9 cellular contexts compared by ENCODE assay signal in the genomic region with DNA sequence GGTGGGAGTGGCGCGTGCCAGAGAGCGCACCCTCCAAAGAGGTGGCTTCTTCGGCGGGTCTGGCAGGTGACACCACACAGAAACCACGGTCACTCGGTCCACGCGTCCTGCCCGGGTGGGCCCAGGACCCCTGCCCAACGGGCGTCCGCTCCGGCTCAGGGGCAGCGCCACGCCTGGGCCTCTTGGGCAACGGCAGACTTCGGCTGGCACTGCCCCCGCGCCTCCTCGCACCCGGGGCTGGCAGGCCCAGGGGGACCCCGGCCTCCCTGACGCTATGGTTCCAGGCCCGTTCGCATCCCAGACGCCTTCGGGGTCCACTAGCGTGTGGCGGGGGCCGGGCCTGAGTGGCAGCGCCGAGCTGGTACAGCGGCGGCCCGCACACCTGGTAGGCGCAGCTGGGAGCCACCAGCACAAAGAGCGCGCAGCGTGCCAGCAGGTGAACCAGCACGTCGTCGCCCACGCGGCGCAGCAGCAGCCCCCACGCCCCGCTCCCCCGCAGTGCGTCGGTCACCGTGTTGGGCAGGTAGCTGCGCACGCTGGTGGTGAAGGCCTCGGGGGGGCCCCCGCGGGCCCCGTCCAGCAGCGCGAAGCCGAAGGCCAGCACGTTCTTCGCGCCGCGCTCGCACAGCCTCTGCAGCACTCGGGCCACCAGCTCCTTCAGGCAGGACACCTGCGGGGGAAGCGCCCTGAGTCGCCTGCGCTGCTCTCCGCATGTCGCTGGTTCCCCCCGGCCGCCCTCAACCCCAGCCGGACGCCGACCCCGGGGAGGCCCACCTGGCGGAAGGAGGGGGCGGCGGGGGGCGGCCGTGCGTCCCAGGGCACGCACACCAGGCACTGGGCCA. TPM values are rescaled to one million over a fixed set of nuclear protein-coding genes. Genes with fewer than 3 reads are reported as not detected.
A peak's percentile ranks its signal among the peaks of the same experiment; 100 is the strongest.
DNase-seq lines count a peak whose midpoint lies in the region; ATAC-seq, FAIRE-seq and TF ChIP-seq lines count a peak whose summit lies in the region.
"Had no signal": no experiment of that assay in that cellular context is flagged by ENCODE, and none has a peak within 500 bp of the region (broad histone marks: within the 10 kb centered on the region; RNA-seq: fewer than 3 reads in every experiment).

No MANE protein-coding gene starts in this region.

- DNase-seq in DND-41: no peak
- DNase-seq in HEK293T (ENCODE audit: extremely low spot score): no peak
- no peak for DNase-seq in naive thymus-derived CD4-positive, alpha-beta T cell
- DNase-seq in GM23248: no peak
- DNase-seq in D721Med (ENCODE audit: insufficient read length, low spot score): no peak
- DNase-seq in NCI-H1436 (lab: John Stamatoyannopoulos, UW): no peak

- H4K20me1 ChIP-seq in DND-41 (ENCODE audit: insufficient read depth, low read length) (no peaks in the 10 kb centered on the region), GM23248 (ENCODE audit: insufficient read depth) (no peaks in the 10 kb centered on the region)

- no peaks in the 10 kb centered on the region for H3K9me3 Mint-ChIP-seq in activated T-helper 17 cell treated with anti-CD3 and anti-CD28 coated beads, Interleukin-2, amount 50 U/mL, for 72 hours
- no peaks in the 10 kb centered on the region for H3K9me3 Mint-ChIP-seq in naive thymus-derived CD4-positive, alpha-beta T cell

- no peak overlapping the region for H3K27ac Mint-ChIP-seq in activated T-helper 17 cell treated with anti-CD3 and anti-CD28 coated beads, Interleukin-2, amount 50 U/mL, for 72 hours
- H3K27ac Mint-ChIP-seq in naive thymus-derived CD4-positive, alpha-beta T cell: no peak overlapping the region

- H2AFZ ChIP-seq in DND-41 (ENCODE audit: low read depth, low read length) (no peak overlapping the region), GM23248 (no peak overlapping the region)

- H3K27ac ChIP-seq in DND-41 (ENCODE audit: low read length): no peak overlapping the region; the same call in 1 of the 2 replicates
- no peak overlapping the region for H3K27ac ChIP-seq in naive thymus-derived CD4-positive, alpha-beta T cell (ENCODE audit: low read depth, low read length)
- H3K27ac ChIP-seq in GM23248: no peak overlapping the region

- peaks cover 18% of the 10 kb centered on the region; the same call in 1 of the 2 replicates for H3K79me2 ChIP-seq in DND-41 (ENCODE audit: insufficient read depth, low read length)
- no peaks in the 10 kb centered on the region for H3K79me2 ChIP-seq in GM23248 (ENCODE audit: insufficient read depth)

- H3K4me3 ChIP-seq in DND-41 (ENCODE audit: low read depth in 1 of 2, low read length in 2 of 2): peak overlapping the region in 1 of 2 experiments; percentile 52; a peak in 2 of 4 replicates
- H3K4me3 ChIP-seq in naive thymus-derived CD4-positive, alpha-beta T cell (ENCODE audit: low read length): no peak overlapping the region
- no peak overlapping the region for H3K4me3 ChIP-seq in GM23248

- intact Hi-C loops in naive thymus-derived CD4-positive, alpha-beta T cell (cut with micrococcal nuclease): loop anchor here (2.0 kb wide), 2 partner anchors 39 to 51 kb away; a partner anchor contains a TSS

- no peaks in the 10 kb centered on the region for H3K27me3 Mint-ChIP-seq in activated T-helper 17 cell treated with anti-CD3 and anti-CD28 coated beads, Interleukin-2, amount 50 U/mL, for 72 hours
- peaks cover 0 to 4% (median 0%) of the 10 kb centered on the region in 5 donors for H3K27me3 Mint-ChIP-seq in naive thymus-derived CD4-positive, alpha-beta T cell

- H3K9me2 ChIP-seq in GM23248 (ENCODE audit: insufficient read depth): no peaks in the 10 kb centered on the region

- WGBS in GM23248 (ENCODE audit: low coverage in 1 of 2, low lambda C conversion rate in 2 of 2, missing lambda C conversion rate in 2 of 2), 2 experiments: 40 to 51% methylated on average over 62 to 84 of the region's 87 CpGs

- H3K9me3 ChIP-seq in DND-41 (ENCODE audit: insufficient read depth, low read length, severe bottlenecking) (no peaks in the 10 kb centered on the region), GM23248 (ENCODE audit: low read depth) (no peaks in the 10 kb centered on the region)
- H3K9me3 ChIP-seq in naive thymus-derived CD4-positive, alpha-beta T cell (ENCODE audit: control insufficient read depth in 2 of 3, low read length in 3 of 3): no peaks in the 10 kb centered on the region

- H3K36me3 ChIP-seq in DND-41 (ENCODE audit: insufficient read depth, low read length) (no peaks in the 10 kb centered on the region), GM23248 (ENCODE audit: low read depth) (no peaks in the 10 kb centered on the region)
- H3K36me3 ChIP-seq in naive thymus-derived CD4-positive, alpha-beta T cell (ENCODE audit: control insufficient read depth in 2 of 3, insufficient read depth in 3 of 3, low read length in 3 of 3): no peaks in the 10 kb centered on the region

- POLR2A ChIA-PET in HEK293T (lab: Yijun Ruan, JAX): no interaction called here
- POLR2A ChIA-PET in naive thymus-derived CD4-positive, alpha-beta T cell (lab: Charles Lee): interaction anchor here (0.8 to 3.2 kb wide), 6 partner anchors 15 to 92 kb away, joined by 3 to 31 read pairs (median 4); a partner anchor contains a TSS

- H3K36me3 Mint-ChIP-seq in activated T-helper 17 cell treated with anti-CD3 and anti-CD28 coated beads, Interleukin-2, amount 50 U/mL, for 72 hours (ENCODE audit: low read depth): no peaks in the 10 kb centered on the region
- H3K36me3 Mint-ChIP-seq in naive thymus-derived CD4-positive, alpha-beta T cell: no peaks in the 10 kb centered on the region

- TF ChIP-seq CTCF in DND-41 (IDR thresholded peaks at IDR 0.05; ENCODE audit: borderline replicate concordance, extremely low read depth, low read length, poor library complexity, severe bottlenecking): no peak
- no peak for TF ChIP-seq CTCF in D721Med (IDR thresholded peaks at IDR 0.05; ENCODE audit: insufficient read depth, missing control alignments)

- H3K9ac ChIP-seq in DND-41 (ENCODE audit: low read depth, low read length) (peak overlapping the region; percentile 49), GM23248 (no peak overlapping the region)

- H3K4me1 ChIP-seq in DND-41 (ENCODE audit: insufficient read depth, low read length) (peaks cover 34% of the 10 kb centered on the region), GM23248 (ENCODE audit: insufficient read depth) (no peaks in the 10 kb centered on the region)
- peaks cover 0 to 11% of the 10 kb centered on the region in 2 donors for H3K4me1 ChIP-seq in naive thymus-derived CD4-positive, alpha-beta T cell (ENCODE audit: control insufficient read depth in 2 of 2, insufficient read depth in 2 of 2, low read length in 2 of 2)

- ATAC-seq in DND-41 (ENCODE audit: insufficient read depth, low read depth): no peak
- ATAC-seq in activated T-helper 17 cell treated with anti-CD3 and anti-CD28 coated beads, Interleukin-2, amount 50 U/mL, for 72 hours (replicated peaks): peak; percentile 48
- ATAC-seq in naive thymus-derived CD4-positive, alpha-beta T cell: no peak
- no peak for ATAC-seq in GM19397 (IDR thresholded peaks at IDR 0.05; ENCODE audit: unreplicated experiment)

- FAIRE-seq in D721Med (lab: Jason Lieb, UNC): no peak
- FAIRE-seq: endometrium had no signal

- CTCF ChIA-PET in HEK293T (lab: Yijun Ruan, JAX): no interaction called here
- CTCF ChIA-PET in naive thymus-derived CD4-positive, alpha-beta T cell (lab: Charles Lee): interaction anchor here (1.1 kb wide), 1 partner anchor 22 kb away, joined by 4 read pairs; no protein-coding TSS in a partner anchor

- peak overlapping the region; percentile 49 for H3K4me3 Mint-ChIP-seq in activated T-helper 17 cell treated with anti-CD3 and anti-CD28 coated beads, Interleukin-2, amount 50 U/mL, for 72 hours
- H3K4me3 Mint-ChIP-seq in naive thymus-derived CD4-positive, alpha-beta T cell: peak overlapping the region in 6 of 10 donors; percentile 33 to 66 (median 45)

- H3F3A ChIP-seq in GM23248 (ENCODE audit: insufficient read depth): no peaks in the 10 kb centered on the region

- H3K4me2 ChIP-seq in DND-41 (ENCODE audit: insufficient read depth, low read length) (peak overlapping the region; percentile 63), GM23248 (ENCODE audit: unreplicated experiment) (no peak overlapping the region)

- H3K27me3 ChIP-seq in DND-41 (ENCODE audit: insufficient read depth, low read length, poor library complexity): no peaks in the 10 kb centered on the region
- no peaks in the 10 kb centered on the region for H3K27me3 ChIP-seq in naive thymus-derived CD4-positive, alpha-beta T cell (ENCODE audit: control insufficient read depth in 2 of 2, insufficient read depth in 2 of 2, low read length in 2 of 2)
- H3K27me3 ChIP-seq in GM23248 (replicated peaks; ENCODE audit: insufficient read depth): peaks cover 13% of the 10 kb centered on the region

- no peaks in the 10 kb centered on the region for H3K4me1 Mint-ChIP-seq in activated T-helper 17 cell treated with anti-CD3 and anti-CD28 coated beads, Interleukin-2, amount 50 U/mL, for 72 hours
- H3K4me1 Mint-ChIP-seq in naive thymus-derived CD4-positive, alpha-beta T cell: peaks cover 0 to 9% (median 4%) of the 10 kb centered on the region in 7 donors

- in situ Hi-C loops in GM23248 (cut with MboI): no loop called here

TF ChIP-seq in HEK293T, 16 proteins besides CTCF, POLR2A, EP300 and RAD21:
- TF ChIP-seq SP1 (IDR thresholded peaks at IDR 0.05) (no peak), L3MBTL2 (conservative IDR thresholded peaks at IDR 0.05) (0 out of 2 replicates have a peak, but pooled peaks have one; percentile 27), CTBP1 (IDR thresholded peaks at IDR 0.05; ENCODE audit: borderline replicate concordance) (no peak), FOXM1 (IDR thresholded peaks at IDR 0.05; ENCODE audit: borderline replicate concordance) (no peak), BHLHE40 (IDR thresholded peaks at IDR 0.05; ENCODE audit: borderline replicate concordance) (no peak)

RNA-seq across cellular contexts. Expression of a gene that starts 0.7 kb away (rescaled TPM):
- total RNA-seq in activated T-helper 17 cell treated with anti-CD3 and anti-CD28 coated beads, Interleukin-2, amount 50 U/mL, for 72 hours: 1 to 10 TPM; 4.6 to 9.1 TPM
- 1 to 10 TPM in 3 of 5 experiments, under 1 TPM in 2; 0.13 to 3.3 (median 1.8) TPM for total RNA-seq in naive thymus-derived CD4-positive, alpha-beta T cell
- polyA plus RNA-seq in naive thymus-derived CD4-positive, alpha-beta T cell: under 1 TPM in 1 of 2 donors, not detected in 1; 0.23 TPM
- not detected in 2 replicates for total RNA-seq in GM23248 (2014; rRNA removed; shearing (Covaris generic))
- not detected in 2 replicates for polyA plus RNA-seq in GM23248 (2016; fragmentation: Nextera tagmentation; extraction: Ambion mirVana)

RNA-seq across cellular contexts. Expression of a gene that starts 50.7 kb away (rescaled TPM):
- 100 to 1,000 TPM in 1 of 2 donors, 10 to 100 TPM in 1; 42.3 to 118 TPM for total RNA-seq in activated T-helper 17 cell treated with anti-CD3 and anti-CD28 coated beads, Interleukin-2, amount 50 U/mL, for 72 hours
- total RNA-seq in naive thymus-derived CD4-positive, alpha-beta T cell: 100 to 1,000 TPM in 1 of 5 experiments, 10 to 100 TPM in 4; 64.9 to 104 (median 71.9) TPM
- polyA plus RNA-seq in naive thymus-derived CD4-positive, alpha-beta T cell: 10 to 100 TPM; 27.7 to 49.3 TPM
- total RNA-seq in GM23248 (2014; rRNA removed; shearing (Covaris generic)): 132 and 135 TPM in 2 replicates
- polyA plus RNA-seq in GM23248 (2016; fragmentation: Nextera tagmentation; extraction: Ambion mirVana): 25.6 and 28.3 TPM in 2 replicates
